In genomic region chr12:24055747-24056146, GRCh38 we compare ENCODE assay signal across 37 cellular contexts.
"Had no signal": no experiment of that assay in that cellular context is flagged by ENCODE, and none has a peak within 500 bp of the region (broad histone marks: within the 10 kb centered on the region; RNA-seq: fewer than 3 reads in every experiment).

No MANE protein-coding gene starts in this region.

- H3K27ac Mint-ChIP-seq: activated CD4-positive, alpha-beta memory T cell treated with anti-CD3 and anti-CD28 coated beads, Interleukin-2, amount 10 ng/mL, durations not matched to agents 7 days and 5 days; activated CD4-positive, alpha-beta T cell treated with anti-CD3 and anti-CD28 coated beads for 36 hours; activated CD4-positive, alpha-beta T cell treated with anti-CD3 and anti-CD28 coated beads, Interleukin-2, amount 10 ng/mL, durations not matched to agents 7 days and 5 days; activated CD8-positive, alpha-beta memory T cell treated with anti-CD3 and anti-CD28 coated beads, Interleukin-2, amount 10 ng/mL, durations not matched to agents 7 days and 5 days; activated CD8-positive, alpha-beta T cell treated with anti-CD3 and anti-CD28 coated beads, Interleukin-2, amount 10 ng/mL, durations not matched to agents 7 days and 5 days; activated naive CD4-positive, alpha-beta T cell treated with anti-CD3 and anti-CD28 coated beads, Interleukin-2, amount 10 ng/mL, durations not matched to agents 7 days and 5 days; activated naive CD4-positive, alpha-beta T cell treated with anti-CD3 and anti-CD28 coated beads, Interleukin-2, amount 50 U/mL, for 24 hours; activated naive CD8-positive, alpha-beta T cell; activated naive CD8-positive, alpha-beta T cell treated with anti-CD3 and anti-CD28 coated beads, Interleukin-2, amount 10 ng/mL, durations not matched to agents 7 days and 5 days; activated naive CD8-positive, alpha-beta T cell treated with anti-CD3 and anti-CD28 coated beads, Interleukin-2, amount 50 U/mL, for 24 hours; activated T-cell treated with anti-CD3 and anti-CD28 coated beads, Interleukin-2, amount 50 U/mL, for 24 hours; activated T-helper 2 cell treated with anti-CD3 and anti-CD28 coated beads, Interferon-gamma antibody, Interleukin-2, Interleukin-4, amounts not matched to agents 10 μg/mL and 5 μg/mL and 100 μg/mL, durations not matched to agents 14 hours and 24 hours and 36 hours; T-cell; T-helper 2 cell treated with Interferon-gamma antibody and Interleukin-4, amounts not matched to agents 5 μg/mL and 100 μg/mL, for 36 hours; WTC11 had no signal

- H3K27me3 ChIP-seq: ascending aorta, cardiac muscle cell had no signal

- H3K4me1 Mint-ChIP-seq: activated CD4-positive, alpha-beta memory T cell treated with anti-CD3 and anti-CD28 coated beads, Interleukin-2, amount 10 ng/mL, durations not matched to agents 7 days and 5 days; activated CD4-positive, alpha-beta T cell treated with anti-CD3 and anti-CD28 coated beads for 36 hours; activated CD4-positive, alpha-beta T cell treated with anti-CD3 and anti-CD28 coated beads, Interleukin-2, amount 10 ng/mL, durations not matched to agents 7 days and 5 days; activated CD8-positive, alpha-beta memory T cell treated with anti-CD3 and anti-CD28 coated beads, Interleukin-2, amount 10 ng/mL, durations not matched to agents 7 days and 5 days; activated naive CD4-positive, alpha-beta T cell treated with anti-CD3 and anti-CD28 coated beads, Interleukin-2, amount 10 ng/mL, durations not matched to agents 7 days and 5 days; activated naive CD4-positive, alpha-beta T cell treated with anti-CD3 and anti-CD28 coated beads, Interleukin-2, amount 50 U/mL, for 24 hours; activated naive CD8-positive, alpha-beta T cell treated with anti-CD3 and anti-CD28 coated beads, Interleukin-2, amount 10 ng/mL, durations not matched to agents 7 days and 5 days; activated naive CD8-positive, alpha-beta T cell treated with anti-CD3 and anti-CD28 coated beads, Interleukin-2, amount 50 U/mL, for 24 hours; brain; central memory CD8-positive, alpha-beta T cell; T-cell had no signal

- H3K9me3 ChIP-seq: ascending aorta had no signal

- H3K36me3 ChIP-seq: ascending aorta, cardiac muscle cell, WERI-Rb-1 had no signal

- H3K27ac ChIP-seq: ascending aorta, cardiac muscle cell, WERI-Rb-1 had no signal

- H3K4me3 Mint-ChIP-seq: activated CD4-positive, alpha-beta memory T cell treated with anti-CD3 and anti-CD28 coated beads, Interleukin-2, amount 10 ng/mL, durations not matched to agents 7 days and 5 days; activated CD4-positive, alpha-beta T cell treated with anti-CD3 and anti-CD28 coated beads for 36 hours; activated CD4-positive, alpha-beta T cell treated with anti-CD3 and anti-CD28 coated beads, Interleukin-2, amount 10 ng/mL, durations not matched to agents 7 days and 5 days; activated CD8-positive, alpha-beta memory T cell treated with anti-CD3 and anti-CD28 coated beads, Interleukin-2, amount 10 ng/mL, durations not matched to agents 7 days and 5 days; activated CD8-positive, alpha-beta T cell treated with anti-CD3 and anti-CD28 coated beads, Interleukin-2, amount 10 ng/mL, durations not matched to agents 7 days and 5 days; activated naive CD4-positive, alpha-beta T cell treated with anti-CD3 and anti-CD28 coated beads, Interleukin-2, amount 10 ng/mL, durations not matched to agents 7 days and 5 days; activated naive CD4-positive, alpha-beta T cell treated with anti-CD3 and anti-CD28 coated beads, Interleukin-2, amount 50 U/mL, for 24 hours; activated naive CD8-positive, alpha-beta T cell; activated naive CD8-positive, alpha-beta T cell treated with anti-CD3 and anti-CD28 coated beads, Interleukin-2, amount 10 ng/mL, durations not matched to agents 7 days and 5 days; activated naive CD8-positive, alpha-beta T cell treated with anti-CD3 and anti-CD28 coated beads, Interleukin-2, amount 50 U/mL, for 24 hours; activated T-cell treated with anti-CD3 and anti-CD28 coated beads, Interleukin-2, amount 50 U/mL, for 24 hours; brain; central memory CD8-positive, alpha-beta T cell; T-cell; T-helper 2 cell treated with Interferon-gamma antibody and Interleukin-4, amounts not matched to agents 5 μg/mL and 100 μg/mL, for 36 hours; WTC11 had no signal

- H3K4me3 ChIP-seq: ascending aorta, cardiac muscle cell had no signal

- H3K36me3 Mint-ChIP-seq: activated CD8-positive, alpha-beta memory T cell treated with anti-CD3 and anti-CD28 coated beads, Interleukin-2, amount 10 ng/mL, durations not matched to agents 7 days and 5 days; activated naive CD4-positive, alpha-beta T cell treated with anti-CD3 and anti-CD28 coated beads, Interleukin-2, amount 10 ng/mL, durations not matched to agents 7 days and 5 days; activated naive CD4-positive, alpha-beta T cell treated with anti-CD3 and anti-CD28 coated beads, Interleukin-2, amount 50 U/mL, for 24 hours; activated naive CD8-positive, alpha-beta T cell; activated naive CD8-positive, alpha-beta T cell treated with anti-CD3 and anti-CD28 coated beads, Interleukin-2, amount 10 ng/mL, durations not matched to agents 7 days and 5 days; brain; T-cell; WTC11 had no signal

- DNase-seq: activated CD4-positive, alpha-beta memory T cell treated with anti-CD3 and anti-CD28 coated beads, Interleukin-2, amount 10 ng/mL, durations not matched to agents 7 days and 5 days; activated CD4-positive, alpha-beta T cell treated with anti-CD3 and anti-CD28 coated beads for 1 hour; activated CD4-positive, alpha-beta T cell treated with anti-CD3 and anti-CD28 coated beads for 36 hours; activated CD4-positive, alpha-beta T cell treated with anti-CD3 and anti-CD28 coated beads for 48 hours; activated CD4-positive, alpha-beta T cell treated with anti-CD3 and anti-CD28 coated beads, Interleukin-2, amount 10 ng/mL, durations not matched to agents 7 days and 5 days; activated CD4-positive, alpha-beta T cell treated with anti-CD3 and anti-CD28 coated beads, Interleukin-2, amount 50 U/mL, for 48 hours; activated CD4-positive, CD25-positive, alpha-beta regulatory T cell; activated CD8-positive, alpha-beta memory T cell treated with anti-CD3 and anti-CD28 coated beads for 24 hours; activated CD8-positive, alpha-beta memory T cell treated with anti-CD3 and anti-CD28 coated beads, Interleukin-2, amount 10 ng/mL, durations not matched to agents 7 days and 5 days; activated CD8-positive, alpha-beta memory T cell treated with anti-CD3 and anti-CD28 coated beads, Interleukin-2, amount 50 U/mL, for 48 hours; activated CD8-positive, alpha-beta T cell treated with anti-CD3 and anti-CD28 coated beads, Interleukin-2, amount 10 ng/mL, durations not matched to agents 7 days and 5 days; activated effector memory CD4-positive, alpha-beta T cell treated with Interleukin-2 at 50 U/mL for 16 hours; activated gamma-delta T cell; activated naive CD4-positive, alpha-beta T cell treated with anti-CD3 and anti-CD28 coated beads, Interleukin-2, amount 10 ng/mL, durations not matched to agents 7 days and 5 days; activated naive CD4-positive, alpha-beta T cell treated with Interleukin-2 at 50 U/mL for 16 hours; activated naive CD8-positive, alpha-beta T cell treated with anti-CD3 and anti-CD28 coated beads, Interleukin-2, amount 10 ng/mL, durations not matched to agents 7 days and 5 days; activated naive CD8-positive, alpha-beta T cell treated with anti-CD3 and anti-CD28 coated beads, Interleukin-2, amount 50 U/mL, for 24 hours; activated T-cell treated with anti-CD3 and anti-CD28 coated beads, Interleukin-2, amount 50 U/mL, for 24 hours; activated T-cell treated with anti-CD3 and anti-CD28 coated beads, Interleukin-2, amount 50 U/mL, for 48 hours; amygdala; anterior cingulate cortex; caudate nucleus; cerebellar nuclear complex; T-cell; T-helper 2 cell; T-helper 9 cell; WERI-Rb-1 had no signal

- ATAC-seq: activated CD4-positive, alpha-beta T cell treated with anti-CD3 and anti-CD28 coated beads for 36 hours; activated CD4-positive, CD25-positive, alpha-beta regulatory T cell treated with anti-CD3 and anti-CD28 coated beads, Interleukin-2, amount 50 U/mL, for 24 hours; activated CD8-positive, alpha-beta memory T cell treated with anti-CD3 and anti-CD28 coated beads, Interleukin-2, amount 10 ng/mL, durations not matched to agents 7 days and 5 days; activated CD8-positive, alpha-beta T cell treated with anti-CD3 and anti-CD28 coated beads, Interleukin-2, amount 10 ng/mL, durations not matched to agents 7 days and 5 days; activated naive CD8-positive, alpha-beta T cell treated with anti-CD3 and anti-CD28 coated beads, Interleukin-2, amount 50 U/mL, for 24 hours; T-cell; WTC11 had no signal

- H3K27me3 Mint-ChIP-seq: activated CD4-positive, alpha-beta memory T cell treated with anti-CD3 and anti-CD28 coated beads, Interleukin-2, amount 10 ng/mL, durations not matched to agents 7 days and 5 days; activated CD4-positive, alpha-beta T cell treated with anti-CD3 and anti-CD28 coated beads for 36 hours; activated CD4-positive, alpha-beta T cell treated with anti-CD3 and anti-CD28 coated beads, Interleukin-2, amount 10 ng/mL, durations not matched to agents 7 days and 5 days; activated CD8-positive, alpha-beta memory T cell treated with anti-CD3 and anti-CD28 coated beads, Interleukin-2, amount 10 ng/mL, durations not matched to agents 7 days and 5 days; activated naive CD4-positive, alpha-beta T cell treated with anti-CD3 and anti-CD28 coated beads, Interleukin-2, amount 10 ng/mL, durations not matched to agents 7 days and 5 days; activated naive CD4-positive, alpha-beta T cell treated with anti-CD3 and anti-CD28 coated beads, Interleukin-2, amount 50 U/mL, for 24 hours; activated naive CD8-positive, alpha-beta T cell; activated naive CD8-positive, alpha-beta T cell treated with anti-CD3 and anti-CD28 coated beads, Interleukin-2, amount 10 ng/mL, durations not matched to agents 7 days and 5 days; activated naive CD8-positive, alpha-beta T cell treated with anti-CD3 and anti-CD28 coated beads, Interleukin-2, amount 50 U/mL, for 24 hours; activated T-cell treated with anti-CD3 and anti-CD28 coated beads, Interleukin-2, amount 50 U/mL, for 24 hours; brain; central memory CD8-positive, alpha-beta T cell; T-cell had no signal

- H3K9me3 Mint-ChIP-seq: activated CD4-positive, alpha-beta memory T cell treated with anti-CD3 and anti-CD28 coated beads, Interleukin-2, amount 10 ng/mL, durations not matched to agents 7 days and 5 days; activated CD4-positive, alpha-beta T cell treated with anti-CD3 and anti-CD28 coated beads, Interleukin-2, amount 10 ng/mL, durations not matched to agents 7 days and 5 days; activated naive CD4-positive, alpha-beta T cell treated with anti-CD3 and anti-CD28 coated beads, Interleukin-2, amount 10 ng/mL, durations not matched to agents 7 days and 5 days; activated naive CD4-positive, alpha-beta T cell treated with anti-CD3 and anti-CD28 coated beads, Interleukin-2, amount 50 U/mL, for 24 hours; activated naive CD8-positive, alpha-beta T cell treated with anti-CD3 and anti-CD28 coated beads, Interleukin-2, amount 50 U/mL, for 24 hours; activated T-cell treated with anti-CD3 and anti-CD28 coated beads, Interleukin-2, amount 50 U/mL, for 24 hours; activated T-helper 2 cell treated with anti-CD3 and anti-CD28 coated beads, Interferon-gamma antibody, Interleukin-2, Interleukin-4, amounts not matched to agents 10 μg/mL and 5 μg/mL and 100 μg/mL, durations not matched to agents 14 hours and 24 hours and 36 hours; brain; WTC11 had no signal
